1 cellular context compared by ENCODE assay signal in genomic region chr15:85002517-85002916, GRCh38.
A peak's percentile ranks its signal among the peaks of the same experiment; 100 is the strongest.
TF ChIP-seq lines count a peak whose summit lies in the region.

No MANE protein-coding gene starts in this region.

TF ChIP-seq in GM12878, 131 proteins besides CTCF, POLR2A, EP300 and RAD21 (continues in another document):
- TF ChIP-seq ZNF217 (IDR thresholded peaks at IDR 0.05), result no peak
- TF ChIP-seq CUX1 (IDR thresholded peaks at IDR 0.05; ENCODE audit: insufficient replicate concordance, low read depth, low read length), result no peak
- TF ChIP-seq, protein P1, sequence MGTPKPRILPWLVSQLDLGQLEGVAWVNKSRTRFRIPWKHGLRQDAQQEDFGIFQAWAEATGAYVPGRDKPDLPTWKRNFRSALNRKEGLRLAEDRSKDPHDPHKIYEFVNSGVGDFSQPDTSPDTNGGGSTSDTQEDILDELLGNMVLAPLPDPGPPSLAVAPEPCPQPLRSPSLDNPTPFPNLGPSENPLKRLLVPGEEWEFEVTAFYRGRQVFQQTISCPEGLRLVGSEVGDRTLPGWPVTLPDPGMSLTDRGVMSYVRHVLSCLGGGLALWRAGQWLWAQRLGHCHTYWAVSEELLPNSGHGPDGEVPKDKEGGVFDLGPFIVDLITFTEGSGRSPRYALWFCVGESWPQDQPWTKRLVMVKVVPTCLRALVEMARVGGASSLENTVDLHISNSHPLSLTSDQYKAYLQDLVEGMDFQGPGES (IDR thresholded peaks at IDR 0.05), result no peak
- no peak for TF ChIP-seq YY1 (IDR thresholded peaks at IDR 0.05; ENCODE audit: low read depth, low read length)
- no peak for TF ChIP-seq GABPA (IDR thresholded peaks at IDR 0.05; ENCODE audit: low read depth)
- TF ChIP-seq CEBPB (IDR thresholded peaks at IDR 0.05; ENCODE audit: borderline replicate concordance in 1 of 2, low read depth in 2 of 2, low read length in 2 of 2), result no peak
- TF ChIP-seq, protein P2, sequence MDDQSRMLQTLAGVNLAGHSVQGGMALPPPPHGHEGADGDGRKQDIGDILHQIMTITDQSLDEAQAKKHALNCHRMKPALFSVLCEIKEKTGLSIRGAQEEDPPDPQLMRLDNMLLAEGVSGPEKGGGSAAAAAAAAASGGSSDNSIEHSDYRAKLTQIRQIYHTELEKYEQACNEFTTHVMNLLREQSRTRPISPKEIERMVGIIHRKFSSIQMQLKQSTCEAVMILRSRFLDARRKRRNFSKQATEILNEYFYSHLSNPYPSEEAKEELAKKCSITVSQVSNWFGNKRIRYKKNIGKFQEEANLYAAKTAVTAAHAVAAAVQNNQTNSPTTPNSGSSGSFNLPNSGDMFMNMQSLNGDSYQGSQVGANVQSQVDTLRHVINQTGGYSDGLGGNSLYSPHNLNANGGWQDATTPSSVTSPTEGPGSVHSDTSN (IDR thresholded peaks at IDR 0.05; ENCODE audit: insufficient replicate concordance, low read depth, low read length), result no peak
- no peak for TF ChIP-seq NRF1 (conservative IDR thresholded peaks at IDR 0.05; ENCODE audit: low read depth, low read length)
- TF ChIP-seq SRF (IDR thresholded peaks at IDR 0.05; ENCODE audit: low read depth in 2 of 2, low read length in 2 of 2), result no peak
- TF ChIP-seq HCFC1 (IDR thresholded peaks at IDR 0.05; ENCODE audit: low read length), result no peak
- TF ChIP-seq NFXL1 (IDR thresholded peaks at IDR 0.05; ENCODE audit: borderline replicate concordance), result no peak
- TF ChIP-seq SMC3 (IDR thresholded peaks at IDR 0.05; ENCODE audit: borderline replicate concordance, low read length), result no peak
- peak; percentile 96 for TF ChIP-seq RUNX3 (IDR thresholded peaks at IDR 0.05; ENCODE audit: low read length)
- TF ChIP-seq PAX8 (IDR thresholded peaks at IDR 0.05), result no peak
- TF ChIP-seq RAD51 (IDR thresholded peaks at IDR 0.05), result no peak
- peak; percentile 70; the same call in 1 of the 2 replicates for TF ChIP-seq CBFB (IDR thresholded peaks at IDR 0.05; ENCODE audit: low read depth)
- TF ChIP-seq POLR2AphosphoS2 (IDR thresholded peaks at IDR 0.05; ENCODE audit: low read depth, low read length), result no peak
- no peak for TF ChIP-seq TCF3 (IDR thresholded peaks at IDR 0.05; ENCODE audit: borderline replicate concordance, insufficient read depth, low read depth, low read length)
- no peak for TF ChIP-seq KLF5 (IDR thresholded peaks at IDR 0.05; ENCODE audit: partially characterized antibody)
- TF ChIP-seq FOS (IDR thresholded peaks at IDR 0.05; ENCODE audit: borderline replicate concordance, extremely low read depth, insufficient read length), result no peak
- no peak for TF ChIP-seq TCF12 (IDR thresholded peaks at IDR 0.05; ENCODE audit: low read depth, low read length)
- TF ChIP-seq CHD2 (IDR thresholded peaks at IDR 0.05; ENCODE audit: borderline replicate concordance, low read depth, low read length), result no peak
- TF ChIP-seq, protein P3, sequence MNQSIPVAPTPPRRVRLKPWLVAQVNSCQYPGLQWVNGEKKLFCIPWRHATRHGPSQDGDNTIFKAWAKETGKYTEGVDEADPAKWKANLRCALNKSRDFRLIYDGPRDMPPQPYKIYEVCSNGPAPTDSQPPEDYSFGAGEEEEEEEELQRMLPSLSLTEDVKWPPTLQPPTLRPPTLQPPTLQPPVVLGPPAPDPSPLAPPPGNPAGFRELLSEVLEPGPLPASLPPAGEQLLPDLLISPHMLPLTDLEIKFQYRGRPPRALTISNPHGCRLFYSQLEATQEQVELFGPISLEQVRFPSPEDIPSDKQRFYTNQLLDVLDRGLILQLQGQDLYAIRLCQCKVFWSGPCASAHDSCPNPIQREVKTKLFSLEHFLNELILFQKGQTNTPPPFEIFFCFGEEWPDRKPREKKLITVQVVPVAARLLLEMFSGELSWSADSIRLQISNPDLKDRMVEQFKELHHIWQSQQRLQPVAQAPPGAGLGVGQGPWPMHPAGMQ (IDR thresholded peaks at IDR 0.05; ENCODE audit: borderline replicate concordance), result no peak
- no peak for TF ChIP-seq CREM (IDR thresholded peaks at IDR 0.05; ENCODE audit: low read depth)
- TF ChIP-seq, protein P4, sequence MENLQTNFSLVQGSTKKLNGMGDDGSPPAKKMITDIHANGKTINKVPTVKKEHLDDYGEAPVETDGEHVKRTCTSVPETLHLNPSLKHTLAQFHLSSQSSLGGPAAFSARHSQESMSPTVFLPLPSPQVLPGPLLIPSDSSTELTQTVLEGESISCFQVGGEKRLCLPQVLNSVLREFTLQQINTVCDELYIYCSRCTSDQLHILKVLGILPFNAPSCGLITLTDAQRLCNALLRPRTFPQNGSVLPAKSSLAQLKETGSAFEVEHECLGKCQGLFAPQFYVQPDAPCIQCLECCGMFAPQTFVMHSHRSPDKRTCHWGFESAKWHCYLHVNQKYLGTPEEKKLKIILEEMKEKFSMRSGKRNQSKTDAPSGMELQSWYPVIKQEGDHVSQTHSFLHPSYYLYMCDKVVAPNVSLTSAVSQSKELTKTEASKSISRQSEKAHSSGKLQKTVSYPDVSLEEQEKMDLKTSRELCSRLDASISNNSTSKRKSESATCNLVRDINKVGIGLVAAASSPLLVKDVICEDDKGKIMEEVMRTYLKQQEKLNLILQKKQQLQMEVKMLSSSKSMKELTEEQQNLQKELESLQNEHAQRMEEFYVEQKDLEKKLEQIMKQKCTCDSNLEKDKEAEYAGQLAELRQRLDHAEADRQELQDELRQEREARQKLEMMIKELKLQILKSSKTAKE (IDR thresholded peaks at IDR 0.05; ENCODE audit: low read depth, poor library complexity, severe bottlenecking), result no peak
- no peak for TF ChIP-seq LARP7 (IDR thresholded peaks at IDR 0.05)
- TF ChIP-seq ATF7 (IDR thresholded peaks at IDR 0.05; ENCODE audit: low read depth), result no peak
- TF ChIP-seq BCL11A (IDR thresholded peaks at IDR 0.05; ENCODE audit: low read depth, low read length), result no peak
- TF ChIP-seq PML (IDR thresholded peaks at IDR 0.05; ENCODE audit: low read length), result no peak
- TF ChIP-seq TAF1 (IDR thresholded peaks at IDR 0.05; ENCODE audit: borderline replicate concordance, low read depth, low read length), result no peak
- TF ChIP-seq ZBTB4 (CRISPR knock-in tag; IDR thresholded peaks at IDR 0.05), result no peak
- TF ChIP-seq MTA3 (IDR thresholded peaks at IDR 0.05; ENCODE audit: borderline replicate concordance, low read length), result no peak
- no peak for TF ChIP-seq ASH2L (IDR thresholded peaks at IDR 0.05; ENCODE audit: borderline replicate concordance, low read depth)
- TF ChIP-seq GATAD2B (conservative IDR thresholded peaks at IDR 0.05; ENCODE audit: low read depth), result no peak
- TF ChIP-seq POLR2AphosphoS5 (IDR thresholded peaks at IDR 0.05; ENCODE audit: low read length), result no peak
- TF ChIP-seq, protein P5, sequence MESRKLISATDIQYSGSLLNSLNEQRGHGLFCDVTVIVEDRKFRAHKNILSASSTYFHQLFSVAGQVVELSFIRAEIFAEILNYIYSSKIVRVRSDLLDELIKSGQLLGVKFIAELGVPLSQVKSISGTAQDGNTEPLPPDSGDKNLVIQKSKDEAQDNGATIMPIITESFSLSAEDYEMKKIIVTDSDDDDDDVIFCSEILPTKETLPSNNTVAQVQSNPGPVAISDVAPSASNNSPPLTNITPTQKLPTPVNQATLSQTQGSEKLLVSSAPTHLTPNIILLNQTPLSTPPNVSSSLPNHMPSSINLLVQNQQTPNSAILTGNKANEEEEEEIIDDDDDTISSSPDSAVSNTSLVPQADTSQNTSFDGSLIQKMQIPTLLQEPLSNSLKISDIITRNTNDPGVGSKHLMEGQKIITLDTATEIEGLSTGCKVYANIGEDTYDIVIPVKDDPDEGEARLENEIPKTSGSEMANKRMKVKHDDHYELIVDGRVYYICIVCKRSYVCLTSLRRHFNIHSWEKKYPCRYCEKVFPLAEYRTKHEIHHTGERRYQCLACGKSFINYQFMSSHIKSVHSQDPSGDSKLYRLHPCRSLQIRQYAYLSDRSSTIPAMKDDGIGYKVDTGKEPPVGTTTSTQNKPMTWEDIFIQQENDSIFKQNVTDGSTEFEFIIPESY (IDR thresholded peaks at IDR 0.05), result no peak
- peak; percentile 73 for TF ChIP-seq IKZF1 (conservative IDR thresholded peaks at IDR 0.05)
- no peak for TF ChIP-seq ESRRA (IDR thresholded peaks at IDR 0.05; ENCODE audit: low read length)
- TF ChIP-seq EED (IDR thresholded peaks at IDR 0.05; ENCODE audit: low read depth), result peak; percentile 86
- 0 out of 2 replicates have a peak, but pooled peaks have one; percentile 11 for TF ChIP-seq MTA2 (IDR thresholded peaks at IDR 0.05; ENCODE audit: low read depth)
- TF ChIP-seq MXI1 (IDR thresholded peaks at IDR 0.05; ENCODE audit: low read depth, low read length), result no peak
- no peak for TF ChIP-seq CBX3 (IDR thresholded peaks at IDR 0.05; ENCODE audit: borderline replicate concordance, low read depth)
- TF ChIP-seq KDM1A (IDR thresholded peaks at IDR 0.05; ENCODE audit: borderline replicate concordance), result no peak
- no peak for TF ChIP-seq TCF7 (IDR thresholded peaks at IDR 0.05; ENCODE audit: borderline replicate concordance)
- no peak for TF ChIP-seq CHD1 (IDR thresholded peaks at IDR 0.05; ENCODE audit: low read depth, low read length)
- no peak for TF ChIP-seq SREBF1 (IDR thresholded peaks at IDR 0.05; ENCODE audit: low read length)
- no peak for TF ChIP-seq SUZ12 (IDR thresholded peaks at IDR 0.05; ENCODE audit: unreplicated experiment)
- TF ChIP-seq ZBED1 (IDR thresholded peaks at IDR 0.05; ENCODE audit: borderline replicate concordance), result no peak
- TF ChIP-seq IKZF2 (IDR thresholded peaks at IDR 0.05), result peak; percentile 75 to 82
- TF ChIP-seq SUPT20H (IDR thresholded peaks at IDR 0.05; ENCODE audit: borderline replicate concordance, control insufficient read depth, low read depth, low read length), result no peak
- TF ChIP-seq FOXK2 (IDR thresholded peaks at IDR 0.05), result no peak
